ENCODE assay signal across 7 cellular contexts in the genomic region with DNA sequence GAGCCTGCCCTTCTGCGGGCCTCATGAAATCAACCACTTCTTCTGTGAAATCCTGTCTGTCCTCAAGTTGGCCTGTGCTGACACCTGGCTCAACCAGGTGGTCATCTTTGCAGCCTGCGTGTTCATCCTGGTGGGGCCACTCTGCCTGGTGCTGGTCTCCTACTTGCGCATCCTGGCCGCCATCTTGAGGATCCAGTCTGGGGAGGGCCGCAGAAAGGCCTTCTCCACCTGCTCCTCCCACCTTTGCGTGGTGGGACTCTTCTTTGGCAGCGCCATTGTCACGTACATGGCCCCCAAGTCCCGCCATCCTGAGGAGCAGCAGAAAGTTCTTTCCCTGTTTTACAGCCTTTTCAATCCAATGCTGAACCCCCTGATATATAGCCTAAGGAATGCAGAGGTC. TPM values are rescaled to one million over a fixed set of nuclear protein-coding genes. Genes with fewer than 3 reads are reported as not detected.
"Had no signal": no experiment of that assay in that cellular context is flagged by ENCODE, and none has a peak within 500 bp of the region (broad histone marks: within the 10 kb centered on the region; RNA-seq: fewer than 3 reads in every experiment).

No MANE protein-coding gene starts in this region.

RNA-seq across cellular contexts. Expression of a gene that starts 6.6 kb away (rescaled TPM):
- total RNA-seq: GM23248, GM23338, H1, H4, H7, H9, HFFc6 had no signal
- polyA plus RNA-seq: GM23248, GM23338, H1 had no signal

RNA-seq across cellular contexts. Expression of a gene that starts 20.2 kb away (rescaled TPM):
- total RNA-seq: GM23248, GM23338, H1, H4, H7, H9, HFFc6 had no signal
- polyA plus RNA-seq: GM23248, GM23338, H1 had no signal

RNA-seq across cellular contexts. Expression of a gene that starts 43.5 kb away (rescaled TPM):
- total RNA-seq: GM23248, GM23338, H1, H4, H7, H9, HFFc6 had no signal
- polyA plus RNA-seq: GM23248, GM23338, H1 had no signal

RNA-seq across cellular contexts. Expression of a gene that starts 53.7 kb away (rescaled TPM):
- total RNA-seq: GM23248, HFFc6 had no signal

RNA-seq across cellular contexts. Expression of a gene that starts 60.0 kb away (rescaled TPM):
- total RNA-seq: GM23248, GM23338, H1, H4, H7, HFFc6 had no signal
- polyA plus RNA-seq: GM23248, GM23338, H1 had no signal
